In genomic region chr12:122994140-122994675, GRCh38 we compare ENCODE assay signal across 15 cellular contexts. TPM values are rescaled to one million over a fixed set of nuclear protein-coding genes. Genes with fewer than 3 reads are reported as not detected.
DNase-seq lines count a peak whose midpoint lies in the region; ATAC-seq and TF ChIP-seq lines count a peak whose summit lies in the region.
"Had no signal": no experiment of that assay in that cellular context is flagged by ENCODE, and none has a peak within 500 bp of the region (broad histone marks: within the 10 kb centered on the region; RNA-seq: fewer than 3 reads in every experiment).

No MANE protein-coding gene starts in this region.

- H3K36me3 Mint-ChIP-seq in T-helper 17 cell (ENCODE audit: low read depth): no peaks in the 10 kb centered on the region
- no peaks in the 10 kb centered on the region for H3K36me3 Mint-ChIP-seq in nephron progenitor cell (ENCODE audit: low read depth)

- H3K4me3 ChIP-seq in right cardiac atrium (ENCODE audit: low read length): no peak overlapping the region
- H3K4me3 ChIP-seq in left ventricle myocardium inferior: no peak overlapping the region
- H3K4me3 ChIP-seq in thymus (ENCODE audit: low read length): no peak overlapping the region

- H3K4me1 ChIP-seq in right cardiac atrium (ENCODE audit: control insufficient read depth, insufficient read depth, low read length) (peaks cover 2% of the 10 kb centered on the region), left ventricle myocardium inferior (peaks cover 18% of the 10 kb centered on the region), thymus (ENCODE audit: control insufficient read depth, insufficient read depth, low read length) (no peaks in the 10 kb centered on the region)

- intact Hi-C loops in right cardiac atrium (cut with DNase I) (no loop called here), left ventricle myocardium inferior (cut with micrococcal nuclease) (no loop called here)

- H3K27ac Mint-ChIP-seq in T-helper 17 cell: peak overlapping the region; percentile 66
- peak overlapping the region; percentile 68 for H3K27ac Mint-ChIP-seq in nephron progenitor cell
- H3K27ac Mint-ChIP-seq: CD4-positive, alpha-beta T cell; HFFc6 had no signal

- H3K9me3 ChIP-seq in right cardiac atrium (ENCODE audit: control insufficient read depth, low read length) (no peaks in the 10 kb centered on the region), left ventricle myocardium inferior (replicated peaks) (no peaks in the 10 kb centered on the region), T-helper 17 cell (ENCODE audit: control insufficient read depth, low read length, poor library complexity, severe bottlenecking) (no peaks in the 10 kb centered on the region), thymus (ENCODE audit: control insufficient read depth) (no peaks in the 10 kb centered on the region)

- H3K4me3 Mint-ChIP-seq in T-helper 17 cell: no peak overlapping the region
- H3K4me3 Mint-ChIP-seq in nephron progenitor cell: no peak overlapping the region
- H3K4me3 Mint-ChIP-seq: CD4-positive, alpha-beta T cell; HFFc6 had no signal

- H3K27me3 ChIP-seq in right cardiac atrium (ENCODE audit: control insufficient read depth, insufficient read depth) (no peaks in the 10 kb centered on the region), left ventricle myocardium inferior (ENCODE audit: low read depth) (no peaks in the 10 kb centered on the region), thymus (ENCODE audit: control insufficient read depth, insufficient read depth) (no peaks in the 10 kb centered on the region)

- H3K4me1 Mint-ChIP-seq in T-helper 17 cell (no peaks in the 10 kb centered on the region), nephron progenitor cell (peaks cover 21% of the 10 kb centered on the region)

- peaks cover 56% of the 10 kb centered on the region for H3K36me3 ChIP-seq in left ventricle myocardium inferior
- peaks cover 99% of the 10 kb centered on the region for H3K36me3 ChIP-seq in thymus (ENCODE audit: control insufficient read depth, insufficient read depth)

- H3K9me3 Mint-ChIP-seq in nephron progenitor cell: no peaks in the 10 kb centered on the region
- H3K9me3 Mint-ChIP-seq: CD4-positive, alpha-beta T cell; HFFc6 had no signal

- 94% methylated on average over 10 of the region's 10 CpGs for WGBS in right cardiac atrium
- WGBS in thymus: 98% methylated on average over 10 of the region's 10 CpGs

- no peak for ATAC-seq in right cardiac atrium
- no peak for ATAC-seq in T-helper 17 cell
- ATAC-seq in GM21529 (IDR thresholded peaks at IDR 0.05; ENCODE audit: unreplicated experiment): no peak

- peak in 2 of 3 donors; percentile 27 to 32 for DNase-seq in right cardiac atrium
- DNase-seq in left ventricle myocardium inferior: no peak
- DNase-seq in T-helper 17 cell: peak in 1 of 3 donors; percentile 7
- no peak for DNase-seq in nephron progenitor cell
- DNase-seq in activated CD4-positive, alpha-beta T cell treated with anti-CD3 and anti-CD28 coated beads, Interleukin-2, amount 50 U/mL, for 1 hour: no peak
- DNase-seq in cerebellar cortex (ENCODE audit: low spot score): no peak
- DNase-seq: ACHN; C1 segment of cervical spinal cord; Calu3; CD4-positive, alpha-beta T cell; DMS 273 treated with DMSO at 0.1 percent for 48 hours; HCEC 1CT; HFFc6 had no signal

- TF ChIP-seq CTCF in left ventricle myocardium inferior (IDR thresholded peaks at IDR 0.05; ENCODE audit: borderline replicate concordance) (no peak), nephron progenitor cell (IDR thresholded peaks at IDR 0.05) (no peak)

- H3K27me3 Mint-ChIP-seq in T-helper 17 cell (no peaks in the 10 kb centered on the region), nephron progenitor cell (ENCODE audit: low read depth, poor library complexity) (no peaks in the 10 kb centered on the region)
- H3K27me3 Mint-ChIP-seq: CD4-positive, alpha-beta T cell had no signal

- H3K27ac ChIP-seq in right cardiac atrium (ENCODE audit: low read length): no peak overlapping the region
- H3K27ac ChIP-seq in left ventricle myocardium inferior (replicated peaks): no peak overlapping the region
- peak overlapping the region; percentile 33 for H3K27ac ChIP-seq in thymus (ENCODE audit: low read depth)

RNA-seq across cellular contexts. Expression of gene ARL6IP4, which starts 13.7 kb away (rescaled TPM):
- total RNA-seq in right cardiac atrium: 100 to 1,000 TPM; 158 to 185 (median 168) TPM
- 299 TPM for polyA plus RNA-seq in right cardiac atrium
- total RNA-seq in left ventricle myocardium inferior: 156 TPM
- total RNA-seq in T-helper 17 cell: 100 to 1,000 TPM; 109 to 131 TPM
- 302 TPM for polyA plus RNA-seq in thymus

RNA-seq across cellular contexts. Expression of gene OGFOD2, which starts 19.2 kb away (rescaled TPM):
- total RNA-seq in right cardiac atrium: 10 to 100 TPM in 3 of 4 donors, 1 to 10 TPM in 1; 9.6 to 17.8 (median 14.7) TPM
- polyA plus RNA-seq in right cardiac atrium: 14.6 TPM
- 14.9 TPM for total RNA-seq in left ventricle myocardium inferior
- 10 to 100 TPM; 17.9 to 20.3 TPM for total RNA-seq in T-helper 17 cell
- polyA plus RNA-seq in thymus: 20.6 TPM

RNA-seq across cellular contexts. Expression of gene ABCB9, which starts 27.9 kb away (rescaled TPM):
- 1 to 10 TPM; 6.0 to 7.0 (median 6.7) TPM for total RNA-seq in right cardiac atrium
- polyA plus RNA-seq in right cardiac atrium: 5.2 TPM
- total RNA-seq in left ventricle myocardium inferior: 1.6 TPM
- 1 to 10 TPM; 4.1 to 6.1 TPM for total RNA-seq in T-helper 17 cell
- 1.8 TPM for polyA plus RNA-seq in thymus

Comparison
In these comparisons a context has a peak if more than half of its experiments do, and no peak if none do; other contexts are left out.
1. DNase-seq: peak in right cardiac atrium (2 of 3); none in left ventricle myocardium inferior (single experiment), nephron progenitor cell (single experiment), activated CD4-positive, alpha-beta T cell treated with anti-CD3 and anti-CD28 coated beads, Interleukin-2, amount 50 U/mL, for 1 hour (single experiment) and cerebellar cortex (single experiment).